In the genomic region with DNA sequence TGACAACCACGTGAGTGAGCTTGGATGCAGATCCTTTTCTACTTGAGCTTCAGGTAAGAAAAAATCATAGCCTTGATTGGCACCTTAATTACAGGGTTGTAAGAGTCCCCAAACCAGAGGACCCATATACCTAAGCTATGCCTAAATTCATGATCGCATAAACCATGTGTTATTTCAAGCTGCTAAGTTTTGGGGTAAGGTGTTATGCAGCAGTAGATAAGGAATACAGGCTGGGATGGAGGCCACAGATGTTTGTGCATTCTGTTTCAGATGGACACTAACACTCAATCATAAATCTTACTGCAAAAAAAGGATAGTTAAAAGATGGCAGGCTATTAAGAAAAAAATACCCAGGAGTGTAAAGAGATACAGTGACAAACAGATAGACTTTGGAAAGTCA, we compare ENCODE assay signal across 1 cellular context.
TF ChIP-seq lines count a peak whose summit lies in the region.

No MANE protein-coding gene starts in this region.

TF ChIP-seq in GM12878, 131 proteins besides CTCF, POLR2A, EP300 and RAD21:
- no peak for TF ChIP-seq MEF2A (IDR thresholded peaks at IDR 0.05; ENCODE audit: insufficient read depth, low read depth, low read length)
- no peak for TF ChIP-seq ZNF274 (IDR thresholded peaks at IDR 0.05; ENCODE audit: insufficient read depth, insufficient read length)
- TF ChIP-seq, protein P1, sequence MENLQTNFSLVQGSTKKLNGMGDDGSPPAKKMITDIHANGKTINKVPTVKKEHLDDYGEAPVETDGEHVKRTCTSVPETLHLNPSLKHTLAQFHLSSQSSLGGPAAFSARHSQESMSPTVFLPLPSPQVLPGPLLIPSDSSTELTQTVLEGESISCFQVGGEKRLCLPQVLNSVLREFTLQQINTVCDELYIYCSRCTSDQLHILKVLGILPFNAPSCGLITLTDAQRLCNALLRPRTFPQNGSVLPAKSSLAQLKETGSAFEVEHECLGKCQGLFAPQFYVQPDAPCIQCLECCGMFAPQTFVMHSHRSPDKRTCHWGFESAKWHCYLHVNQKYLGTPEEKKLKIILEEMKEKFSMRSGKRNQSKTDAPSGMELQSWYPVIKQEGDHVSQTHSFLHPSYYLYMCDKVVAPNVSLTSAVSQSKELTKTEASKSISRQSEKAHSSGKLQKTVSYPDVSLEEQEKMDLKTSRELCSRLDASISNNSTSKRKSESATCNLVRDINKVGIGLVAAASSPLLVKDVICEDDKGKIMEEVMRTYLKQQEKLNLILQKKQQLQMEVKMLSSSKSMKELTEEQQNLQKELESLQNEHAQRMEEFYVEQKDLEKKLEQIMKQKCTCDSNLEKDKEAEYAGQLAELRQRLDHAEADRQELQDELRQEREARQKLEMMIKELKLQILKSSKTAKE (IDR thresholded peaks at IDR 0.05; ENCODE audit: low read depth, poor library complexity, severe bottlenecking) = no peak
- TF ChIP-seq, protein P2, sequence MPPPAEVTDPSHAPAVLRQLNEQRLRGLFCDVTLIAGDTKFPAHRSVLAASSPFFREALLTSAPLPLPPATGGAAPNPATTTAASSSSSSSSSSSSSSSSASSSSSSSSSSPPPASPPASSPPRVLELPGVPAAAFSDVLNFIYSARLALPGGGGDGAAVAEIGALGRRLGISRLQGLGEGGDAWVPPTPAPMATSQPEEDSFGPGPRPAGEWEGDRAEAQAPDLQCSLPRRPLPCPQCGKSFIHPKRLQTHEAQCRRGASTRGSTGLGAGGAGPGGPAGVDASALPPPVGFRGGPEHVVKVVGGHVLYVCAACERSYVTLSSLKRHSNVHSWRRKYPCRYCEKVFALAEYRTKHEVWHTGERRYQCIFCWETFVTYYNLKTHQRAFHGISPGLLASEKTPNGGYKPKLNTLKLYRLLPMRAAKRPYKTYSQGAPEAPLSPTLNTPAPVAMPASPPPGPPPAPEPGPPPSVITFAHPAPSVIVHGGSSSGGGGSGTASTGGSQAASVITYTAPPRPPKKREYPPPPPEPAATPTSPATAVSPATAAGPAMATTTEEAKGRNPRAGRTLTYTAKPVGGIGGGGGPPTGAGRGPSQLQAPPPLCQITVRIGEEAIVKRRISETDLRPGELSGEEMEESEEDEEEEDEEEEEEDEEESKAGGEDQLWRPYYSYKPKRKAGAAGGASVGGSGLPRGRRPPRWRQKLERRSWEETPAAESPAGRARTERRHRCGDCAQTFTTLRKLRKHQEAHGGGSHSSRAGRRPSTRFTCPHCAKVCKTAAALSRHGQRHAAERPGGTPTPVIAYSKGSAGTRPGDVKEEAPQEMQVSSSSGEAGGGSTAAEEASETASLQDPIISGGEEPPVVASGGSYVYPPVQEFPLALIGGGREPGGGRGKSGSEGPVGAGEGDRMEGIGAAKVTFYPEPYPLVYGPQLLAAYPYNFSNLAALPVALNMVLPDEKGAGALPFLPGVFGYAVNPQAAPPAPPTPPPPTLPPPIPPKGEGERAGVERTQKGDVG (CRISPR knock-in tag; IDR thresholded peaks at IDR 0.05) = no peak
- TF ChIP-seq ZNF207 (IDR thresholded peaks at IDR 0.05; ENCODE audit: borderline replicate concordance) = no peak
